Comparison of ENCODE assay signal across 1 cellular context in genomic region chr14:105465209-105466031, GRCh38.
TF ChIP-seq lines count a peak whose summit lies in the region.

No MANE protein-coding gene starts in this region.

TF ChIP-seq in HEK293, 187 proteins besides CTCF, POLR2A, EP300 and RAD21 (continued from another document):
- TF ChIP-seq PRDM10 (tag by site-specific recombination; IDR thresholded peaks at IDR 0.05) = peak; percentile 66
- no peak for TF ChIP-seq ZNF148 (tag by site-specific recombination; IDR thresholded peaks at IDR 0.05; ENCODE audit: borderline replicate concordance)
- TF ChIP-seq WT1 (tag by site-specific recombination; IDR thresholded peaks at IDR 0.05) = peak; percentile 47; the same call in 1 of the 2 replicates
- TF ChIP-seq SP7 (tag by site-specific recombination; IDR thresholded peaks at IDR 0.05) = 0 out of 2 replicates have a peak, but pooled peaks have one; percentile 12
- peak; percentile 67 for TF ChIP-seq ZFHX2 (tag by site-specific recombination; conservative IDR thresholded peaks at IDR 0.05)
- peak; percentile 52; the same call in 1 of the 2 replicates for TF ChIP-seq ZNF600 (tag by site-specific recombination; IDR thresholded peaks at IDR 0.05)
- TF ChIP-seq KLF9 (tag by site-specific recombination; IDR thresholded peaks at IDR 0.05; ENCODE audit: low read depth) = peak; percentile 77
- TF ChIP-seq ZFP41 (tag by site-specific recombination; IDR thresholded peaks at IDR 0.05; ENCODE audit: borderline replicate concordance) = no peak
- peak; percentile 35; the same call in 1 of the 2 replicates for TF ChIP-seq ZBTB8A (tag by site-specific recombination; IDR thresholded peaks at IDR 0.05)
- peak; percentile 17; the same call in 1 of the 2 replicates for TF ChIP-seq SP2 (tag by site-specific recombination; IDR thresholded peaks at IDR 0.05)
- peak; percentile 63; the same call in 1 of the 2 replicates for TF ChIP-seq EGR2 (tag by site-specific recombination; IDR thresholded peaks at IDR 0.05; ENCODE audit: low read depth)
- no peak for TF ChIP-seq MZF1 (tag by site-specific recombination; IDR thresholded peaks at IDR 0.05; ENCODE audit: borderline replicate concordance)
- peak; percentile 73; the same call in 1 of the 2 replicates for TF ChIP-seq ZNF341 (tag by site-specific recombination; IDR thresholded peaks at IDR 0.05; ENCODE audit: low read depth)
